Comparison of ENCODE assay signal across 14 cellular contexts in the genomic region with DNA sequence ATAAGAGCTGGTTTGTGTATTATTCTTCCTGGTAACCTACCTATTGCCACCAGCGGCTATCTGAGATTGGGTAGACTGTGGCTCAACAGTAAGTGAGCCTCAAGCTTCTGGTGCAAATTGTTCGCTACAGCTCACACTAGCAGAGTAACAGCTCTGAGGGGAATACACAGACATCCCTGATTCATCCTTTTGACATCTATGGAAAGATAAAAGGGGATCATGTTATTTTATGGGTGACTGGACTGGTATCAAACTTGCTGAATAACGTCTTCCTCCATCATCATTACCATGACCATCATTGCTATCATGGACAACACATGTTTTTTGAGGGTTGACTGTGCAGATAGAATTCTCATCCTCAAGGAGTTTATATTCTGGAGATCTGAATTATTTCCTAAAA.
DNase-seq lines count a peak whose midpoint lies in the region; ATAC-seq and TF ChIP-seq lines count a peak whose summit lies in the region.
"Had no signal": no experiment of that assay in that cellular context is flagged by ENCODE, and none has a peak within 500 bp of the region (broad histone marks: within the 10 kb centered on the region; RNA-seq: fewer than 3 reads in every experiment).

No MANE protein-coding gene starts in this region.

- POLR2A ChIA-PET in IMR-90 (lab: Charles Lee; ENCODE audit: unreplicated experiment) = no interaction called here

- peak overlapping the region; percentile 56 for H2AFZ ChIP-seq in DND-41 (ENCODE audit: low read depth, low read length)
- H2AFZ ChIP-seq in IMR-90 (replicated peaks; ENCODE audit: low read length, poor library complexity) = no peak overlapping the region

- H3K27me3 ChIP-seq in DND-41 (ENCODE audit: insufficient read depth, low read length, poor library complexity) (no peaks in the 10 kb centered on the region), IMR-90 (ENCODE audit: control insufficient read depth, insufficient read depth, low read length) (peaks cover 3% of the 10 kb centered on the region; the same call in 1 of the 2 replicates), brain microvascular endothelial cell (replicated peaks) (no peaks in the 10 kb centered on the region), BE2C (no peaks in the 10 kb centered on the region)
- H3K27me3 ChIP-seq: vagina had no signal

- H3K9ac ChIP-seq in DND-41 (ENCODE audit: low read depth, low read length) = no peak overlapping the region
- no peak overlapping the region for H3K9ac ChIP-seq in IMR-90 (ENCODE audit: low read depth, low read length)
- H3K9ac ChIP-seq: SK-N-SH had no signal

- no peak overlapping the region for H2BK20ac ChIP-seq in IMR-90 (ENCODE audit: low read depth, low read length)

- H4K8ac ChIP-seq in IMR-90 (ENCODE audit: low read depth in 2 of 2, low read length in 2 of 2) = no peak overlapping the region

- no CpG with 5 or more reads among the region's 3 CpGs for WGBS in IMR-90 (ENCODE audit: extremely low coverage in 2 of 2, insufficient read length in 1 of 2), 2 experiments

- H3K56ac ChIP-seq in IMR-90 (ENCODE audit: extremely low read depth, insufficient read depth, low read length) = no peak overlapping the region

- CTCF ChIA-PET in IMR-90 (lab: Yijun Ruan, JAX) = interaction anchor here (0.8 kb wide), 1 partner anchor 973 kb away, joined by 3 read pairs; no protein-coding TSS in a partner anchor

- H3K14ac ChIP-seq in IMR-90 (replicated peaks; ENCODE audit: low read depth, low read length) = no peak overlapping the region

- H3K36me3 ChIP-seq in DND-41 (ENCODE audit: insufficient read depth, low read length) (no peaks in the 10 kb centered on the region), IMR-90 (ENCODE audit: control insufficient read depth, insufficient read depth, low read length) (no peaks in the 10 kb centered on the region), brain microvascular endothelial cell (replicated peaks) (no peaks in the 10 kb centered on the region), BE2C (no peaks in the 10 kb centered on the region)
- H3K36me3 ChIP-seq: vagina had no signal

- DNase-seq in DND-41 (no peak), IMR-90 (peak; percentile 21), brain microvascular endothelial cell (peak; percentile 48), NCI-H2227 treated with DMSO at 0.1 percent for 48 hours (lab: John Stamatoyannopoulos, UW) (no peak), BE2C (no peak)
- DNase-seq in natural killer cell treated with Interleukin-12 subunit alpha and Interleukin-12 subunit beta and Interleukin-15 and Interleukin-18, amount 100 ng/mL, for 72 hours (ENCODE audit: low spot score) = peak; percentile 67
- DNase-seq in activated CD8-positive, alpha-beta memory T cell treated with anti-CD3 and anti-CD28 coated beads, Interleukin-2, amount 50 U/mL, for 48 hours = no peak
- DNase-seq: H7; NCI-H1930; SK-N-SH; stimulated activated CD4-positive, alpha-beta T cell treated with anti-CD3 and anti-CD28 coated beads, Interleukin-12 subunit alpha, Interleukin-12 subunit beta, amount 100 ng/mL, for 4 hours had no signal

- H3K4me1 ChIP-seq in DND-41 (ENCODE audit: insufficient read depth, low read length) (peaks cover 28% of the 10 kb centered on the region), IMR-90 (ENCODE audit: control insufficient read depth, insufficient read depth, low read length) (peaks cover 1% of the 10 kb centered on the region; the same call in 1 of the 2 replicates), BE2C (peaks cover 14% of the 10 kb centered on the region)

- in situ Hi-C loops in IMR-90 (cut with MboI; ENCODE audit: low sequenced_read_pairs) (no loop called here), brain microvascular endothelial cell (cut with HindIII; ENCODE audit: low pct_ligation_motif_present, low sequenced_read_pairs) (no loop called here)

- H3K27ac ChIP-seq in DND-41 (ENCODE audit: low read length) (peak overlapping the region; percentile 69), IMR-90 (ENCODE audit: insufficient read depth, low read length) (no peak overlapping the region), brain microvascular endothelial cell (peak overlapping the region; percentile 73)
- H3K27ac ChIP-seq: vagina had no signal

- TF ChIP-seq CTCF in DND-41 (IDR thresholded peaks at IDR 0.05; ENCODE audit: borderline replicate concordance, extremely low read depth, low read length, poor library complexity, severe bottlenecking) = no peak
- no peak for TF ChIP-seq CTCF in IMR-90 (conservative IDR thresholded peaks at IDR 0.05; ENCODE audit: low read depth, low read length)
- TF ChIP-seq CTCF in brain microvascular endothelial cell (IDR thresholded peaks at IDR 0.05; ENCODE audit: low read depth, low read length, missing control alignments) = no peak
- TF ChIP-seq CTCF in BE2C (IDR thresholded peaks at IDR 0.05; ENCODE audit: low read depth, low read length) = no peak

- intact Hi-C loops in IMR-90 (cut with micrococcal nuclease) = no loop called here

- dilution Hi-C loops in IMR-90 (cut with HindIII; ENCODE audit: low sequenced_read_pairs, unreplicated experiment) = no loop called here

- H2AK9ac ChIP-seq in IMR-90 (replicated peaks; ENCODE audit: low read depth, low read length, poor library complexity) = no peak overlapping the region

- no peak overlapping the region for H3K18ac ChIP-seq in IMR-90 (ENCODE audit: low read depth, low read length)

- no peaks in the 10 kb centered on the region for H3K27me3 Mint-ChIP-seq in natural killer cell treated with Interleukin-12 subunit alpha and Interleukin-12 subunit beta and Interleukin-15 and Interleukin-18, amount 100 ng/mL, for 72 hours

- no peak for ATAC-seq in DND-41 (ENCODE audit: insufficient read depth, low read depth)
- ATAC-seq in IMR-90 (ENCODE audit: low read depth) = no peak
- no peak for ATAC-seq in natural killer cell treated with Interleukin-12 subunit alpha and Interleukin-12 subunit beta and Interleukin-15 and Interleukin-18, amount 100 ng/mL, for 72 hours
- ATAC-seq in GM18909 (IDR thresholded peaks at IDR 0.05; ENCODE audit: poor library complexity, unreplicated experiment) = no peak

- TF ChIP-seq POLR2A in IMR-90 (IDR thresholded peaks at IDR 0.05; ENCODE audit: low read depth, low read length) = no peak

- TF ChIP-seq RAD21 in IMR-90 (IDR thresholded peaks at IDR 0.05; ENCODE audit: low read length) = no peak

- no peak overlapping the region for H3K4ac ChIP-seq in IMR-90 (ENCODE audit: low read depth, low read length)

- no peak overlapping the region for H2BK15ac ChIP-seq in IMR-90 (ENCODE audit: low read depth, low read length)

- BruUV-seq in IMR-90 (replicated peaks; lab: Mats Ljungman, UMichigan) = no TSS peak

- peaks cover 8% of the 10 kb centered on the region for H3K9me3 Mint-ChIP-seq in natural killer cell treated with Interleukin-12 subunit alpha and Interleukin-12 subunit beta and Interleukin-15 and Interleukin-18, amount 100 ng/mL, for 72 hours

- 0 out of 2 replicates have a peak, but pooled peaks cover 3% of the 10 kb centered on the region for H3K9me1 ChIP-seq in IMR-90 (ENCODE audit: insufficient read depth, low read length)

- no peaks in the 10 kb centered on the region for H3K9me3 ChIP-seq in DND-41 (ENCODE audit: insufficient read depth, low read length, severe bottlenecking)
- H3K9me3 ChIP-seq in IMR-90 (ENCODE audit: control insufficient read depth, insufficient read depth, low read length) = no peaks in the 10 kb centered on the region
- H3K9me3 ChIP-seq in BE2C = no peaks in the 10 kb centered on the region
- H3K9me3 ChIP-seq: SK-N-SH, vagina had no signal

- H3K4me2 ChIP-seq in DND-41 (ENCODE audit: insufficient read depth, low read length) (peak overlapping the region; percentile 51), IMR-90 (ENCODE audit: low read depth, low read length) (no peak overlapping the region)
- H3K4me2 ChIP-seq: SK-N-SH had no signal

- peaks cover 8% of the 10 kb centered on the region for H3K36me3 Mint-ChIP-seq in natural killer cell treated with Interleukin-12 subunit alpha and Interleukin-12 subunit beta and Interleukin-15 and Interleukin-18, amount 100 ng/mL, for 72 hours

- H3K79me2 ChIP-seq in DND-41 (ENCODE audit: insufficient read depth, low read length) = no peaks in the 10 kb centered on the region

- H3K23ac ChIP-seq in IMR-90 (ENCODE audit: low read depth, low read length) = no peak overlapping the region

- no peak overlapping the region for H3K4me3 ChIP-seq in DND-41 (ENCODE audit: low read depth in 1 of 2, low read length in 2 of 2)
- no peak overlapping the region for H3K4me3 ChIP-seq in IMR-90 (ENCODE audit: insufficient read depth, low read depth, low read length)
- H3K4me3 ChIP-seq in brain microvascular endothelial cell (ENCODE audit: low read depth, low read length) = no peak overlapping the region
- H3K4me3 ChIP-seq in BE2C (ENCODE audit: low read depth, low read length) = no peak overlapping the region
- H3K4me3 ChIP-seq: vagina had no signal

- no peak overlapping the region for H4K91ac ChIP-seq in IMR-90 (ENCODE audit: insufficient read depth, low read depth, low read length)

- no peak overlapping the region for H2BK5ac ChIP-seq in IMR-90 (ENCODE audit: low read depth, low read length, poor library complexity, severe bottlenecking)

- H4K5ac ChIP-seq in IMR-90 (ENCODE audit: low read depth, low read length) = no peak overlapping the region

- H3K79me1 ChIP-seq in IMR-90 (ENCODE audit: low read depth in 1 of 2, low read length in 2 of 2) = no peaks in the 10 kb centered on the region

- peak overlapping the region; percentile 67 for H3K4me3 Mint-ChIP-seq in natural killer cell treated with Interleukin-12 subunit alpha and Interleukin-12 subunit beta and Interleukin-15 and Interleukin-18, amount 100 ng/mL, for 72 hours

- no peak overlapping the region for H2BK120ac ChIP-seq in IMR-90 (ENCODE audit: low read depth, low read length)

- peaks cover 56 to 59% of the 10 kb centered on the region in 2 donors for H3K4me1 Mint-ChIP-seq in natural killer cell treated with Interleukin-12 subunit alpha and Interleukin-12 subunit beta and Interleukin-15 and Interleukin-18, amount 100 ng/mL, for 72 hours (ENCODE audit: low read depth in 2 of 2)

- no peak overlapping the region for H2AK5ac ChIP-seq in IMR-90 (ENCODE audit: low read depth, low read length)

- no peaks in the 10 kb centered on the region for H4K20me1 ChIP-seq in DND-41 (ENCODE audit: insufficient read depth, low read length)
- no peaks in the 10 kb centered on the region for H4K20me1 ChIP-seq in IMR-90 (ENCODE audit: insufficient read depth, low read length)

- H3K27ac Mint-ChIP-seq in natural killer cell treated with Interleukin-12 subunit alpha and Interleukin-12 subunit beta and Interleukin-15 and Interleukin-18, amount 100 ng/mL, for 72 hours = peak overlapping the region; percentile 77 to 92
- H3K27ac Mint-ChIP-seq: activated T-cell treated with anti-CD3 and anti-CD28 coated beads, Interleukin-2, amount 50 U/mL, for 72 hours had no signal

TF ChIP-seq in IMR-90, 13 proteins besides CTCF, POLR2A, EP300 and RAD21 (continues in another document):
- TF ChIP-seq NFE2L2 (IDR thresholded peaks at IDR 0.05; ENCODE audit: low read depth, low read length) = no peak

Comparison
In these comparisons a context has a peak if more than half of its experiments do, and no peak if none do; other contexts are left out.
1. DNase-seq: peak in IMR-90 (single experiment), brain microvascular endothelial cell (single experiment) and natural killer cell treated with Interleukin-12 subunit alpha and Interleukin-12 subunit beta and Interleukin-15 and Interleukin-18, amount 100 ng/mL, for 72 hours (single experiment); none in DND-41 (single experiment), activated CD8-positive, alpha-beta memory T cell treated with anti-CD3 and anti-CD28 coated beads, Interleukin-2, amount 50 U/mL, for 48 hours (single experiment), NCI-H2227 treated with DMSO at 0.1 percent for 48 hours (single experiment) and BE2C (single experiment).